7 cellular contexts compared by ENCODE assay signal in genomic region chr13:102799544-102800144, GRCh38. TPM values are rescaled to one million over a fixed set of nuclear protein-coding genes. Genes with fewer than 3 reads are reported as not detected.
DNase-seq lines count a peak whose midpoint lies in the region; ATAC-seq and TF ChIP-seq lines count a peak whose summit lies in the region.

No MANE protein-coding gene starts in this region.

- H3K36me3 ChIP-seq in cardiac muscle cell = no peaks in the 10 kb centered on the region
- H3K36me3 ChIP-seq in parathyroid adenoma (ENCODE audit: control insufficient read depth, insufficient read depth, low read length) = no peaks in the 10 kb centered on the region

- H3K36me3 Mint-ChIP-seq in activated naive CD8-positive, alpha-beta T cell treated with anti-CD3 and anti-CD28 coated beads, Interleukin-2, amount 10 ng/mL, durations not matched to agents 7 days and 5 days = peaks cover 10% of the 10 kb centered on the region

- no peak overlapping the region for H3K9ac ChIP-seq in parathyroid adenoma

- H3K9me3 Mint-ChIP-seq in activated naive CD8-positive, alpha-beta T cell treated with anti-CD3 and anti-CD28 coated beads, Interleukin-2, amount 10 ng/mL, durations not matched to agents 7 days and 5 days = no peaks in the 10 kb centered on the region

- H3K27me3 ChIP-seq in cardiac muscle cell = no peaks in the 10 kb centered on the region
- no peaks in the 10 kb centered on the region for H3K27me3 ChIP-seq in parathyroid adenoma (ENCODE audit: control insufficient read depth, insufficient read depth, low read length)

- H3K9me3 ChIP-seq in cardiac muscle cell (ENCODE audit: low read depth) (no peaks in the 10 kb centered on the region), parathyroid adenoma (ENCODE audit: control insufficient read depth, low read length) (no peaks in the 10 kb centered on the region)

- H3K4me3 ChIP-seq in GM12875 (ENCODE audit: low read depth, low read length) (peak overlapping the region; percentile 82), cardiac muscle cell (peak overlapping the region; percentile 78), parathyroid adenoma (ENCODE audit: low read depth, low read length) (peak overlapping the region; percentile 81)
- peak overlapping the region; percentile 81 for H3K4me3 ChIP-seq in Jurkat, Clone E6-1 (ENCODE audit: low read length)

- ATAC-seq in GM21717 (IDR thresholded peaks at IDR 0.05; ENCODE audit: unreplicated experiment) = peak; percentile 5
- peak; percentile 2 for ATAC-seq in activated naive CD8-positive, alpha-beta T cell treated with anti-CD3 and anti-CD28 coated beads, Interleukin-2, amount 10 ng/mL, durations not matched to agents 7 days and 5 days (ENCODE audit: low read depth)

- POLR2A ChIA-PET in activated naive CD8-positive, alpha-beta T cell treated with anti-CD3 and anti-CD28 coated beads, Interleukin-2, amount 10 ng/mL, durations not matched to agents 7 days and 5 days (lab: Charles Lee) = interaction anchor here (1.0 to 5.2 kb wide), 5 partner anchors 20 to 203 kb away, joined by 3 to 77 read pairs (median 19); partner anchors contain the start of genes ERCC5, TEX30 and TPP2

- DNase-seq in Jurkat, Clone E6-1 (ENCODE audit: low read depth, low spot score) = no peak
- peak; percentile 61 for DNase-seq in activated naive CD8-positive, alpha-beta T cell treated with anti-CD3 and anti-CD28 coated beads, Interleukin-2, amount 10 ng/mL, durations not matched to agents 7 days and 5 days
- DNase-seq in cardiac muscle cell (ENCODE audit: low read depth in 1 of 2, low spot score in 1 of 2) (peak in 1 of 2 donors; percentile 9), NOMO-1 (lab: John Stamatoyannopoulos, UW; ENCODE audit: unreplicated experiment in 2 of 2) (no peak)

- no peaks in the 10 kb centered on the region for H3K27me3 Mint-ChIP-seq in activated naive CD8-positive, alpha-beta T cell treated with anti-CD3 and anti-CD28 coated beads, Interleukin-2, amount 10 ng/mL, durations not matched to agents 7 days and 5 days

- no peak for TF ChIP-seq CTCF in GM12875 (IDR thresholded peaks at IDR 0.05; ENCODE audit: borderline replicate concordance, insufficient read depth, low read depth, low read length)
- no peak for TF ChIP-seq CTCF in cardiac muscle cell (IDR thresholded peaks at IDR 0.05; ENCODE audit: low read depth, low read length)
- TF ChIP-seq CTCF in parathyroid adenoma (IDR thresholded peaks at IDR 0.05) = no peak

- H3K4me2 ChIP-seq in parathyroid adenoma (ENCODE audit: low read length) = peak overlapping the region; percentile 90

- peaks cover 4% of the 10 kb centered on the region for H3K4me1 ChIP-seq in cardiac muscle cell (ENCODE audit: low read depth)
- no peaks in the 10 kb centered on the region for H3K4me1 ChIP-seq in parathyroid adenoma

- H3K27ac ChIP-seq in cardiac muscle cell (no peak overlapping the region), parathyroid adenoma (peak overlapping the region; percentile 57)

- H3K79me2 ChIP-seq in parathyroid adenoma = peaks cover 4% of the 10 kb centered on the region

- peaks cover 43% of the 10 kb centered on the region for H3K4me1 Mint-ChIP-seq in activated naive CD8-positive, alpha-beta T cell treated with anti-CD3 and anti-CD28 coated beads, Interleukin-2, amount 10 ng/mL, durations not matched to agents 7 days and 5 days

- peak overlapping the region; percentile 87 for H3K27ac Mint-ChIP-seq in activated naive CD8-positive, alpha-beta T cell treated with anti-CD3 and anti-CD28 coated beads, Interleukin-2, amount 10 ng/mL, durations not matched to agents 7 days and 5 days

- H3K4me3 Mint-ChIP-seq in activated naive CD8-positive, alpha-beta T cell treated with anti-CD3 and anti-CD28 coated beads, Interleukin-2, amount 10 ng/mL, durations not matched to agents 7 days and 5 days = peak overlapping the region; percentile 96

- peak overlapping the region; percentile 89 for H2AFZ ChIP-seq in parathyroid adenoma

RNA-seq across cellular contexts. Expression of gene BIVM, which starts 0.7 kb away (rescaled TPM):
- polyA plus RNA-seq in Jurkat, Clone E6-1 (2012; ENCODE audit: insufficient read depth, insufficient read length) = 21.0 TPM
- total RNA-seq in activated naive CD8-positive, alpha-beta T cell treated with anti-CD3 and anti-CD28 coated beads, Interleukin-2, amount 10 ng/mL, durations not matched to agents 7 days and 5 days = 10 to 100 TPM; 19.8 to 26.2 TPM
- total RNA-seq in cardiac muscle cell = 11.3 and 14.7 TPM in 2 replicates
- 16.1 and 28.8 TPM in 2 replicates for polyA plus RNA-seq in cardiac muscle cell

RNA-seq across cellular contexts. Expression of gene POGLUT2, which starts 0.9 kb away (rescaled TPM):
- 14.1 TPM for polyA plus RNA-seq in Jurkat, Clone E6-1 (2012; ENCODE audit: insufficient read depth, insufficient read length)
- 1 to 10 TPM; 8.2 to 8.8 TPM for total RNA-seq in activated naive CD8-positive, alpha-beta T cell treated with anti-CD3 and anti-CD28 coated beads, Interleukin-2, amount 10 ng/mL, durations not matched to agents 7 days and 5 days
- total RNA-seq in cardiac muscle cell = 15.7 and 18.9 TPM in 2 replicates
- 23.1 and 25.7 TPM in 2 replicates for polyA plus RNA-seq in cardiac muscle cell

RNA-seq across cellular contexts. Expression of gene TEX30, which starts 26.1 kb away (rescaled TPM):
- 71.3 TPM for polyA plus RNA-seq in Jurkat, Clone E6-1 (2012; ENCODE audit: insufficient read depth, insufficient read length)
- 10 to 100 TPM; 22.2 to 23.0 TPM for total RNA-seq in activated naive CD8-positive, alpha-beta T cell treated with anti-CD3 and anti-CD28 coated beads, Interleukin-2, amount 10 ng/mL, durations not matched to agents 7 days and 5 days
- total RNA-seq in cardiac muscle cell = 4.9 and 5.2 TPM in 2 replicates
- 10.8 and 13.5 TPM in 2 replicates for polyA plus RNA-seq in cardiac muscle cell

RNA-seq across cellular contexts. Expression of gene ERCC5, which starts 46.2 kb away (rescaled TPM):
- 74.6 TPM for polyA plus RNA-seq in Jurkat, Clone E6-1 (2012; ENCODE audit: insufficient read depth, insufficient read length)
- 100 to 1,000 TPM; 102 to 111 TPM for total RNA-seq in activated naive CD8-positive, alpha-beta T cell treated with anti-CD3 and anti-CD28 coated beads, Interleukin-2, amount 10 ng/mL, durations not matched to agents 7 days and 5 days
- 41.1 and 84.3 TPM in 2 replicates for total RNA-seq in cardiac muscle cell
- 24.9 and 45.1 TPM in 2 replicates for polyA plus RNA-seq in cardiac muscle cell
